ENCODE assay signal across 1 cellular context in genomic region chr3:196711838-196712513, GRCh38.
TF ChIP-seq lines count a peak whose summit lies in the region.

Gene CEP19 (minus strand): TSS chr3:196712250. CDS start chr3:196708657, 3,593 bp downstream.
Gene PIGX (plus strand): TSS chr3:196712377.

TF ChIP-seq in HCT116, 20 proteins besides CTCF, POLR2A, EP300 and RAD21 (continued from another document):
- no peak for TF ChIP-seq ZBTB33 (IDR thresholded peaks at IDR 0.05; ENCODE audit: extremely low read depth, insufficient replicate concordance, low read length)
- TF ChIP-seq SRF (IDR thresholded peaks at IDR 0.05; ENCODE audit: low read depth) = no peak
- peak; percentile 42 for TF ChIP-seq MAX (IDR thresholded peaks at IDR 0.05)
- TF ChIP-seq FOSL1 (IDR thresholded peaks at IDR 0.05; ENCODE audit: low read depth) = no peak
